Comparison of ENCODE assay signal across 27 cellular contexts in genomic region chr5:18101532-18101931, GRCh38.
"Had no signal": no experiment of that assay in that cellular context is flagged by ENCODE, and none has a peak within 500 bp of the region (broad histone marks: within the 10 kb centered on the region; RNA-seq: fewer than 3 reads in every experiment).

No MANE protein-coding gene starts in this region.

- H3K4me1 Mint-ChIP-seq: endodermal cell had no signal

- H3K27ac Mint-ChIP-seq: dendritic cell treated with granulocyte-macrophage colony-stimulating factor and Interleukin-4, amounts not matched to agents 40 ng/mL and 50 ng/mL, for 4 days; effector memory CD8-positive, alpha-beta T cell; endodermal cell had no signal

- H3K4me1 ChIP-seq: colonic mucosa, esophagus muscularis mucosa, esophagus squamous epithelium, foreskin keratinocyte, gastrocnemius medialis, gastroesophageal sphincter, heart left ventricle, heart right ventricle had no signal

- FAIRE-seq: endothelial cell of umbilical vein, frontal cortex had no signal

- ATAC-seq: effector memory CD8-positive, alpha-beta T cell; esophagus mucosa; foreskin keratinocyte; gastrocnemius medialis; gastroesophageal sphincter; heart left ventricle; heart right ventricle had no signal

- H3K36me3 ChIP-seq: colonic mucosa, esophagus muscularis mucosa, esophagus squamous epithelium, gastrocnemius medialis, gastroesophageal sphincter, heart left ventricle, heart right ventricle had no signal

- H3K27me3 Mint-ChIP-seq: dendritic cell treated with granulocyte-macrophage colony-stimulating factor and Interleukin-4, amounts not matched to agents 40 ng/mL and 50 ng/mL, for 4 days; effector memory CD8-positive, alpha-beta T cell had no signal

- DNase-seq: colonic mucosa; cortex of kidney; dermis blood vessel endothelial cell; dorsolateral prefrontal cortex; effector CD4-positive, alpha-beta T cell; effector CD8-positive, alpha-beta T cell; effector memory CD4-positive, alpha-beta T cell; effector memory CD8-positive, alpha-beta T cell; endodermal cell; erythroblast; esophagus squamous epithelium; foreskin fibroblast; foreskin keratinocyte; foreskin melanocyte; gastrocnemius medialis; glutamatergic neuron; head of caudate nucleus; heart left ventricle; heart right ventricle had no signal

- H3K4me3 ChIP-seq: colonic mucosa, coronary artery, dorsolateral prefrontal cortex, esophagus muscularis mucosa, esophagus squamous epithelium, gastrocnemius medialis, gastroesophageal sphincter, heart left ventricle, heart right ventricle had no signal

- H3K9me3 Mint-ChIP-seq: dendritic cell treated with granulocyte-macrophage colony-stimulating factor and Interleukin-4, amounts not matched to agents 40 ng/mL and 50 ng/mL, for 4 days; endodermal cell had no signal

- H3K4me3 Mint-ChIP-seq: dendritic cell treated with granulocyte-macrophage colony-stimulating factor and Interleukin-4, amounts not matched to agents 40 ng/mL and 50 ng/mL, for 4 days; effector memory CD8-positive, alpha-beta T cell; endodermal cell had no signal

- H3K9me3 ChIP-seq: colonic mucosa, esophagus muscularis mucosa, esophagus squamous epithelium, gastrocnemius medialis, gastroesophageal sphincter, heart left ventricle had no signal

- H3K27ac ChIP-seq: colonic mucosa, coronary artery, dorsolateral prefrontal cortex, epithelial cell of prostate, esophagus muscularis mucosa, esophagus squamous epithelium, foreskin keratinocyte, gastrocnemius medialis, gastroesophageal sphincter, heart left ventricle, heart right ventricle had no signal

- H3K27me3 ChIP-seq: colonic mucosa, esophagus muscularis mucosa, esophagus squamous epithelium, foreskin keratinocyte, gastrocnemius medialis, gastroesophageal sphincter, heart left ventricle, heart right ventricle had no signal
